Comparison of ENCODE assay signal across 38 cellular contexts in the genomic region with DNA sequence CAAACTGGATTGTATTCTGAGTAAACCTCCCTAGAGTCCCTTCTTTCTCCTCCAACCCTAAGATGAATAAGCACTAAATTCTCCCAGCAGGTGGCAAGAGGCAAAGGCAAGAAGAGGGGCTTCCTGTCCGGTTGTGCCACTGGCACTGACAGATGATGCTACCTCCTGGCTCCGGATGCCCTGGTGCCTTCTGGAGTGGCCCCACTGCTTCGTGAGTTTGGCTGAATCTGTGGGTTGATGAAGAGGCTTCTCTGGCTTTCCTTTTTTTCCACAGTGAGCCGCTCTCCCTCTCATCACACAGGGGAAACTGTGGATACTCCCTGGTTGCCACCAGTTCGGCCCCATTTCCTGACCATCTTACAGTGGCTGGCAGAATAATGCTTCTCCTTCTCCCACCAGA.
"Had no signal": no experiment of that assay in that cellular context is flagged by ENCODE, and none has a peak within 500 bp of the region (broad histone marks: within the 10 kb centered on the region; RNA-seq: fewer than 3 reads in every experiment).

No MANE protein-coding gene starts in this region.

- ATAC-seq: activated naive CD4-positive, alpha-beta T cell treated with anti-CD3 and anti-CD28 coated beads, Interleukin-2, amount 50 U/mL, for 72 hours; activated naive CD8-positive, alpha-beta T cell treated with anti-CD3 and anti-CD28 coated beads, Interleukin-2, amount 50 U/mL, for 24 hours; activated T-cell treated with anti-CD3 and anti-CD28 coated beads, Interleukin-2, amount 50 U/mL, for 4 hours; activated T-cell treated with anti-CD3 and anti-CD28 coated beads, Interleukin-2, amount 50 U/mL, for 72 hours; activated T-helper 17 cell treated with anti-CD3 and anti-CD28 coated beads, Interleukin-2, amount 50 U/mL, for 72 hours; body of pancreas had no signal

- H3K36me3 ChIP-seq: adrenal gland, ascending aorta, brain microvascular endothelial cell, breast epithelium, cardiac muscle cell had no signal

- DNase-seq: activated effector memory CD4-positive, alpha-beta T cell treated with anti-CD3 and anti-CD28 coated beads, Interleukin-2, amount 50 U/mL, for 16 hours; activated effector memory CD4-positive, alpha-beta T cell treated with Interleukin-2 at 50 U/mL for 16 hours; activated gamma-delta T cell; activated gamma-delta T cell treated with Interleukin-2 at 50 U/mL for 16 hours; activated naive CD4-positive, alpha-beta T cell; activated naive CD4-positive, alpha-beta T cell treated with anti-CD3 and anti-CD28 coated beads for 36 hours; activated naive CD4-positive, alpha-beta T cell treated with anti-CD3 and anti-CD28 coated beads, Interleukin-2, amount 10 ng/mL, durations not matched to agents 7 days and 5 days; activated naive CD4-positive, alpha-beta T cell treated with anti-CD3 and anti-CD28 coated beads, Interleukin-2, amount 50 U/mL, for 16 hours; activated naive CD4-positive, alpha-beta T cell treated with Interleukin-2 at 50 U/mL for 16 hours; activated naive CD8-positive, alpha-beta T cell treated with anti-CD3 and anti-CD28 coated beads for 36 hours; activated naive CD8-positive, alpha-beta T cell treated with anti-CD3 and anti-CD28 coated beads, Interleukin-2, amount 10 ng/mL, durations not matched to agents 7 days and 5 days; activated naive CD8-positive, alpha-beta T cell treated with anti-CD3 and anti-CD28 coated beads, Interleukin-2, amount 50 U/mL, for 24 hours; activated T-cell treated with anti-CD3 and anti-CD28 coated beads, Interleukin-2, amount 50 U/mL, for 1 hour; activated T-cell treated with anti-CD3 and anti-CD28 coated beads, Interleukin-2, amount 50 U/mL, for 24 hours; activated T-cell treated with anti-CD3 and anti-CD28 coated beads, Interleukin-2, amount 50 U/mL, for 4 hours; activated T-cell treated with anti-CD3 and anti-CD28 coated beads, Interleukin-2, amount 50 U/mL, for 48 hours; activated T-cell treated with anti-CD3 and anti-CD28 coated beads, Interleukin-2, amount 50 U/mL, for 72 hours; adrenal gland; amniotic stem cell; amygdala; anterior cingulate cortex; aorta; body of pancreas; brain microvascular endothelial cell; caudate nucleus; central memory CD4-positive, alpha-beta T cell; cerebellar nuclear complex had no signal

- H3K4me1 Mint-ChIP-seq: activated naive CD4-positive, alpha-beta T cell treated with anti-CD3 and anti-CD28 coated beads, Interleukin-2, amount 10 ng/mL, durations not matched to agents 7 days and 5 days; activated naive CD4-positive, alpha-beta T cell treated with anti-CD3 and anti-CD28 coated beads, Interleukin-2, amount 50 U/mL, for 24 hours; activated naive CD8-positive, alpha-beta T cell treated with anti-CD3 and anti-CD28 coated beads for 36 hours; activated naive CD8-positive, alpha-beta T cell treated with anti-CD3 and anti-CD28 coated beads, Interleukin-2, amount 50 U/mL, for 24 hours; activated T-helper 17 cell treated with anti-CD3 and anti-CD28 coated beads, Interleukin-2, amount 50 U/mL, for 72 hours; central memory CD8-positive, alpha-beta T cell had no signal

- H3K9me3 ChIP-seq: adrenal gland, ascending aorta, body of pancreas, breast epithelium had no signal

- H3K27ac Mint-ChIP-seq: activated naive CD4-positive, alpha-beta T cell treated with anti-CD3 and anti-CD28 coated beads for 36 hours; activated naive CD4-positive, alpha-beta T cell treated with anti-CD3 and anti-CD28 coated beads, Interleukin-2, amount 10 ng/mL, durations not matched to agents 7 days and 5 days; activated naive CD4-positive, alpha-beta T cell treated with anti-CD3 and anti-CD28 coated beads, Interleukin-2, amount 50 U/mL, for 24 hours; activated naive CD4-positive, alpha-beta T cell treated with anti-CD3 and anti-CD28 coated beads, Interleukin-2, amount 50 U/mL, for 72 hours; activated naive CD8-positive, alpha-beta T cell; activated naive CD8-positive, alpha-beta T cell treated with anti-CD3 and anti-CD28 coated beads for 36 hours; activated naive CD8-positive, alpha-beta T cell treated with anti-CD3 and anti-CD28 coated beads, Interleukin-2, amount 10 ng/mL, durations not matched to agents 7 days and 5 days; activated naive CD8-positive, alpha-beta T cell treated with anti-CD3 and anti-CD28 coated beads, Interleukin-2, amount 50 U/mL, for 24 hours; activated T-cell treated with anti-CD3 and anti-CD28 coated beads, Interleukin-2, amount 50 U/mL, for 24 hours; activated T-cell treated with anti-CD3 and anti-CD28 coated beads, Interleukin-2, amount 50 U/mL, for 72 hours; activated T-helper 1 cell treated with anti-CD3 and anti-CD28 coated beads, Interleukin-12 subunit alpha, Interleukin-12 subunit beta, Interleukin-2, Interleukin-4 antibody, amounts not matched to agents 30 ng/mL and 10 ng/mL and 1 ng/mL, durations not matched to agents 14 hours and 24 hours and 36 hours; activated T-helper 17 cell treated with anti-CD3 and anti-CD28 coated beads, Interleukin-2, amount 50 U/mL, for 72 hours; activated T-helper 2 cell treated with anti-CD3 and anti-CD28 coated beads, Interferon-gamma antibody, Interleukin-2, Interleukin-4, amounts not matched to agents 10 μg/mL and 5 μg/mL and 100 μg/mL, durations not matched to agents 14 hours and 24 hours and 36 hours had no signal

- H3K27me3 ChIP-seq: adrenal gland, ascending aorta, body of pancreas, brain microvascular endothelial cell had no signal

- H3K27ac ChIP-seq: adrenal gland, ascending aorta, body of pancreas, brain microvascular endothelial cell, breast epithelium, cardiac muscle cell had no signal

- H3K4me3 ChIP-seq: adrenal gland, ascending aorta, body of pancreas, breast epithelium, cardiac muscle cell had no signal

- H3K4me3 Mint-ChIP-seq: activated naive CD4-positive, alpha-beta T cell treated with anti-CD3 and anti-CD28 coated beads for 36 hours; activated naive CD4-positive, alpha-beta T cell treated with anti-CD3 and anti-CD28 coated beads, Interleukin-2, amount 10 ng/mL, durations not matched to agents 7 days and 5 days; activated naive CD4-positive, alpha-beta T cell treated with anti-CD3 and anti-CD28 coated beads, Interleukin-2, amount 50 U/mL, for 24 hours; activated naive CD8-positive, alpha-beta T cell; activated naive CD8-positive, alpha-beta T cell treated with anti-CD3 and anti-CD28 coated beads for 36 hours; activated naive CD8-positive, alpha-beta T cell treated with anti-CD3 and anti-CD28 coated beads, Interleukin-2, amount 10 ng/mL, durations not matched to agents 7 days and 5 days; activated naive CD8-positive, alpha-beta T cell treated with anti-CD3 and anti-CD28 coated beads, Interleukin-2, amount 50 U/mL, for 24 hours; activated T-cell treated with anti-CD3 and anti-CD28 coated beads, Interleukin-2, amount 50 U/mL, for 24 hours; activated T-cell treated with anti-CD3 and anti-CD28 coated beads, Interleukin-2, amount 50 U/mL, for 4 hours; activated T-cell treated with anti-CD3 and anti-CD28 coated beads, Interleukin-2, amount 50 U/mL, for 72 hours; activated T-helper 1 cell treated with anti-CD3 and anti-CD28 coated beads, Interleukin-12 subunit alpha, Interleukin-12 subunit beta, Interleukin-2, Interleukin-4 antibody, amounts not matched to agents 30 ng/mL and 10 ng/mL and 1 ng/mL, durations not matched to agents 14 hours and 24 hours and 36 hours; activated T-helper 17 cell treated with anti-CD3 and anti-CD28 coated beads, Interleukin-2, amount 50 U/mL, for 72 hours; brain; central memory CD8-positive, alpha-beta T cell had no signal

- H3K36me3 Mint-ChIP-seq: activated naive CD4-positive, alpha-beta T cell treated with anti-CD3 and anti-CD28 coated beads, Interleukin-2, amount 10 ng/mL, durations not matched to agents 7 days and 5 days; activated naive CD4-positive, alpha-beta T cell treated with anti-CD3 and anti-CD28 coated beads, Interleukin-2, amount 50 U/mL, for 24 hours; activated naive CD4-positive, alpha-beta T cell treated with anti-CD3 and anti-CD28 coated beads, Interleukin-2, amount 50 U/mL, for 72 hours; activated naive CD8-positive, alpha-beta T cell; activated naive CD8-positive, alpha-beta T cell treated with anti-CD3 and anti-CD28 coated beads for 36 hours; activated naive CD8-positive, alpha-beta T cell treated with anti-CD3 and anti-CD28 coated beads, Interleukin-2, amount 10 ng/mL, durations not matched to agents 7 days and 5 days; brain had no signal

- H3K4me1 ChIP-seq: adrenal gland, ascending aorta, breast epithelium had no signal

- H3K9me3 Mint-ChIP-seq: activated naive CD4-positive, alpha-beta T cell treated with anti-CD3 and anti-CD28 coated beads for 36 hours; activated naive CD4-positive, alpha-beta T cell treated with anti-CD3 and anti-CD28 coated beads, Interleukin-2, amount 10 ng/mL, durations not matched to agents 7 days and 5 days; activated naive CD4-positive, alpha-beta T cell treated with anti-CD3 and anti-CD28 coated beads, Interleukin-2, amount 50 U/mL, for 24 hours; activated naive CD4-positive, alpha-beta T cell treated with anti-CD3 and anti-CD28 coated beads, Interleukin-2, amount 50 U/mL, for 72 hours; activated naive CD8-positive, alpha-beta T cell treated with anti-CD3 and anti-CD28 coated beads for 36 hours; activated naive CD8-positive, alpha-beta T cell treated with anti-CD3 and anti-CD28 coated beads, Interleukin-2, amount 10 ng/mL, durations not matched to agents 7 days and 5 days; activated naive CD8-positive, alpha-beta T cell treated with anti-CD3 and anti-CD28 coated beads, Interleukin-2, amount 50 U/mL, for 24 hours; activated T-cell treated with anti-CD3 and anti-CD28 coated beads, Interleukin-2, amount 50 U/mL, for 24 hours; activated T-cell treated with anti-CD3 and anti-CD28 coated beads, Interleukin-2, amount 50 U/mL, for 4 hours; activated T-cell treated with anti-CD3 and anti-CD28 coated beads, Interleukin-2, amount 50 U/mL, for 72 hours; activated T-helper 1 cell treated with anti-CD3 and anti-CD28 coated beads, Interleukin-12 subunit alpha, Interleukin-12 subunit beta, Interleukin-2, Interleukin-4 antibody, amounts not matched to agents 30 ng/mL and 10 ng/mL and 1 ng/mL, durations not matched to agents 14 hours and 24 hours and 36 hours; activated T-helper 17 cell treated with anti-CD3 and anti-CD28 coated beads, Interleukin-2, amount 50 U/mL, for 72 hours; activated T-helper 2 cell treated with anti-CD3 and anti-CD28 coated beads, Interferon-gamma antibody, Interleukin-2, Interleukin-4, amounts not matched to agents 10 μg/mL and 5 μg/mL and 100 μg/mL, durations not matched to agents 14 hours and 24 hours and 36 hours; central memory CD8-positive, alpha-beta T cell had no signal
